ENCODE assay signal across 25 cellular contexts in the genomic region with DNA sequence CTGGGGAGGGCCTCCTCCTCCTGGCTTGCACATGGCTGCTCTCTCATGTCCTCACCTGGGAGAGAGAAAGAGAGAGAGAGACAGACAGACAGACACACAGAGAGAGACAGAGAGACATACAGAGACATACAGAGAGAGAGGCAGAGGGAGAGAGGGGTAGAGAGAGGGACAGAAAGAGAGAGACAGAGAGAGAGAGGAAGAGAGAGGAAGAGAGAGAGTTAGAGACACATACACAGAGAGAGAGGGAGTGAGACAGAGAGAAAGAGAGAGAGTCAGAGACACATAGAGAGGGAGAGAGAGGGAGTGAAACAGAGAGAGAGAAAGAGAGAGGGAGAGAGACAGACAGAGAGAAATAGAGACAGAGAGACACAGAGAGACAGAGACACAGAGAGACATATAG.
"Had no signal": no experiment of that assay in that cellular context is flagged by ENCODE, and none has a peak within 500 bp of the region (broad histone marks: within the 10 kb centered on the region; RNA-seq: fewer than 3 reads in every experiment).

No MANE protein-coding gene starts in this region.

- H3K4me1 Mint-ChIP-seq: natural killer cell; nephron; stimulated activated memory B cell treated with anti-CD40 and anti-IgM and Interleukin-4, amounts not matched to agents 10 μg/mL and 1 μg/mL and 100 μg/mL, for 72 hours; stimulated activated naive CD8-positive, alpha-beta T cell treated with anti-CD3 and anti-CD28 coated beads, Interleukin-15, amount 100 ng/mL, for 72 hours had no signal

- DNase-seq: naive thymus-derived CD4-positive, alpha-beta T cell; natural killer cell; occipital lobe; pancreas; retina; right lobe of liver; small intestine; spleen; stimulated activated CD4-positive, alpha-beta T cell treated with anti-CD3 and anti-CD28 coated beads, Interleukin-12 subunit alpha, Interleukin-12 subunit beta, amount 100 ng/mL, for 4 hours; stimulated activated CD4-positive, alpha-beta T cell treated with anti-CD3 and anti-CD28 coated beads, Interleukin-1b, Interleukin-23, amount 100 ng/mL, for 48 hours; stimulated activated CD4-positive, alpha-beta T cell treated with anti-CD3 and anti-CD28 coated beads, Interleukin-4, amount 100 ng/mL, for 1 hour; stimulated activated CD4-positive, alpha-beta T cell treated with anti-CD3 and anti-CD28 coated beads, Interleukin-4, amount 100 ng/mL, for 4 hours; stimulated activated CD8-positive, alpha-beta memory T cell treated with anti-CD3 and anti-CD28 coated beads, Interleukin-4, amount 100 ng/mL, for 48 hours; stimulated activated naive CD4-positive, alpha-beta T cell; stimulated activated naive CD8-positive, alpha-beta T cell treated with anti-CD3 and anti-CD28 coated beads, Interleukin-15, amount 100 ng/mL, for 72 hours; stimulated activated naive CD8-positive, alpha-beta T cell treated with anti-CD3 and anti-CD28 coated beads, Interleukin-15, Interleukin-2, amounts not matched to agents 100 U/mL and 50 U/mL, for 24 hours; substantia nigra; testis; transverse colon; upper lobe of right lung; uterus had no signal

- H3K9me3 Mint-ChIP-seq: natural killer cell; neural progenitor cell; stimulated activated memory B cell treated with anti-CD40 and anti-IgM and Interleukin-4, amounts not matched to agents 10 μg/mL and 1 μg/mL and 100 μg/mL, for 72 hours; stimulated activated naive CD8-positive, alpha-beta T cell treated with anti-CD3 and anti-CD28 coated beads, Interleukin-15, amount 100 ng/mL, for 72 hours; type B pancreatic cell had no signal

- FAIRE-seq: pancreas, small intestine had no signal

- ATAC-seq: naive thymus-derived CD4-positive, alpha-beta T cell; natural killer cell; pancreas; right lobe of liver; stimulated activated memory B cell treated with anti-CD40 and anti-IgM and Interleukin-4, amounts not matched to agents 10 μg/mL and 1 μg/mL and 100 μg/mL, for 72 hours; stimulated activated naive CD8-positive, alpha-beta T cell treated with anti-CD3 and anti-CD28 coated beads, Interleukin-15, amount 100 ng/mL, for 72 hours; stimulated activated naive CD8-positive, alpha-beta T cell treated with anti-CD3 and anti-CD28 coated beads, Interleukin-15, Interleukin-2, amounts not matched to agents 100 U/mL and 50 U/mL, for 24 hours; upper lobe of right lung had no signal

- H3K4me3 Mint-ChIP-seq: naive thymus-derived CD4-positive, alpha-beta T cell; natural killer cell; nephron; neural progenitor cell; stimulated activated memory B cell treated with anti-CD40 and anti-IgM and Interleukin-4, amounts not matched to agents 10 μg/mL and 1 μg/mL and 100 μg/mL, for 72 hours; stimulated activated naive CD8-positive, alpha-beta T cell treated with anti-CD3 and anti-CD28 coated beads, Interleukin-15, amount 100 ng/mL, for 72 hours; type B pancreatic cell had no signal

- H3K36me3 Mint-ChIP-seq: naive thymus-derived CD4-positive, alpha-beta T cell; natural killer cell; neural progenitor cell; stimulated activated memory B cell treated with anti-CD40 and anti-IgM and Interleukin-4, amounts not matched to agents 10 μg/mL and 1 μg/mL and 100 μg/mL, for 72 hours; type B pancreatic cell had no signal

- H3K27ac Mint-ChIP-seq: natural killer cell; nephron; neural progenitor cell; stimulated activated memory B cell treated with anti-CD40 and anti-IgM and Interleukin-4, amounts not matched to agents 10 μg/mL and 1 μg/mL and 100 μg/mL, for 72 hours; type B pancreatic cell had no signal
